26 cellular contexts compared by ENCODE assay signal in the genomic region with DNA sequence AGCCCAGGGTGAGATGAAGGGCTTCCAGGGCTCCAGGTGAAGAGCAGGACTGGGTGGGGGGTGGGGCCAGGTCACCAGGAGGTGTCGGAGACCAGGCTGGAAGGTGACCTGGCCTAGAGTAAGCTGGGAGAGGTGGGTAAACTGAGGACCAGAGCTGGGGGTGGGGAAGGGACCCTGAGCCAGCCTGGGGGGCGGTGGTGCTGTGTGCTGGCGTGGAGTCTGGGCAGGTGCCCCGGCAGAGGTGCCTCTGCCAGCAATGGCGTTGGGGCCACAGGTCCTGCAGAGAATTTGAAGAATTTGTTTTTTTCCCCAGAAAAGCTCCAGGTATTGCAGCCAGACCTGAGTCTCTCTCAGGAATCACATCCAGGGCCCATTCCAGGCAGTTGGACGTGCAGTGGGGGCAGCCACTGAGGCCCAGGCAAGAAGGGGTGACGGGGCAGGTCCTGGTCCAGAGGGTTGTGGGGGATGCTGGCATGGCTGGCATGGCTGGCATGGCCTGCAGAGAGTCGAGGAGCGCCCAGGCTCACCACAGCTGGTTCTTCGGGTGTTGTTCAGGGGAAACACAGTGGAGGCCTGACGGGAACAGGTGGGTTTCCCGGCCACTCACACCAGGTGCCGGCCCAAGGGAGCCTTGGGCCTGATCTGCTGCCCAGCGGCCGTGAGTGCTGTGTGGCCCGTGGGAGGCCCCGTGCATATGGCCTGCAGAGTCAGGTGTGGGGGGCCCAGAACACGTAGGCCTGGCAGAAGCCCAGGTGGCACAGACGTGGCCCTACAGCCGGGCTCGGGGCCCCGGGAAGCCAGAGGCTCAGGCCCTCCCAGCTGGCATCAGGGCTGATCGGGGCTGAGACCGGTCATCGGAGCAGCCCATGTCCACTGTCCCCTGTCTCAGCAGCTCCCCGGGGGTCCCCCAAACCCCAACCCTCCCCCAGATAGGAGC. TPM values are rescaled to one million over a fixed set of nuclear protein-coding genes. Genes with fewer than 3 reads are reported as not detected.
DNase-seq lines count a peak whose midpoint lies in the region; ATAC-seq and TF ChIP-seq lines count a peak whose summit lies in the region.
"Had no signal": no experiment of that assay in that cellular context is flagged by ENCODE, and none has a peak within 500 bp of the region (broad histone marks: within the 10 kb centered on the region; RNA-seq: fewer than 3 reads in every experiment).

No MANE protein-coding gene starts in this region.

- H3K4me1 Mint-ChIP-seq in natural killer cell treated with Interleukin-12 subunit alpha and Interleukin-12 subunit beta and Interleukin-15 and Interleukin-18, amount 100 ng/mL, for 72 hours (ENCODE audit: low read depth in 2 of 2): peaks cover 5 to 9% of the 10 kb centered on the region in 2 donors
- peaks cover 13 to 14% of the 10 kb centered on the region in 2 donors for H3K4me1 Mint-ChIP-seq in natural killer cell
- H3K4me1 Mint-ChIP-seq: activated naive CD8-positive, alpha-beta T cell treated with anti-CD3 and anti-CD28 coated beads for 36 hours; mesothelial cell of epicardium had no signal

- in situ Hi-C loops in brain microvascular endothelial cell (cut with HindIII; ENCODE audit: low pct_ligation_motif_present, low sequenced_read_pairs): loop anchor here (25.0 kb wide), 1 partner anchor 131 kb away; a partner anchor contains a TSS

- H3K4me3 ChIP-seq in osteoblast (ENCODE audit: insufficient read depth, low read length): no peak overlapping the region
- no peak overlapping the region for H3K4me3 ChIP-seq in brain microvascular endothelial cell (ENCODE audit: low read depth, low read length)
- H3K4me3 ChIP-seq: ascending aorta, smooth muscle cell, thoracic aorta had no signal

- H2AFZ ChIP-seq in osteoblast (ENCODE audit: low read length): no peak overlapping the region

- no peaks in the 10 kb centered on the region for H3K9me3 Mint-ChIP-seq in natural killer cell treated with Interleukin-12 subunit alpha and Interleukin-12 subunit beta and Interleukin-15 and Interleukin-18, amount 100 ng/mL, for 72 hours
- no peaks in the 10 kb centered on the region for H3K9me3 Mint-ChIP-seq in natural killer cell
- H3K9me3 Mint-ChIP-seq: activated naive CD8-positive, alpha-beta T cell treated with anti-CD3 and anti-CD28 coated beads for 36 hours; stimulated activated naive CD8-positive, alpha-beta T cell treated with anti-CD3 and anti-CD28 coated beads, Interleukin-15, Interleukin-2, amounts not matched to agents 100 ng/mL and 50 ng/mL, for 24 hours had no signal

- H3K27ac Mint-ChIP-seq in natural killer cell treated with Interleukin-12 subunit alpha and Interleukin-12 subunit beta and Interleukin-15 and Interleukin-18, amount 100 ng/mL, for 72 hours: no peak overlapping the region
- H3K27ac Mint-ChIP-seq in natural killer cell: no peak overlapping the region
- H3K27ac Mint-ChIP-seq: activated naive CD8-positive, alpha-beta T cell treated with anti-CD3 and anti-CD28 coated beads for 36 hours; mesothelial cell of epicardium; stimulated activated naive CD8-positive, alpha-beta T cell treated with anti-CD3 and anti-CD28 coated beads, Interleukin-15, Interleukin-2, amounts not matched to agents 100 ng/mL and 50 ng/mL, for 24 hours had no signal

- DNase-seq in natural killer cell treated with Interleukin-12 subunit alpha and Interleukin-12 subunit beta and Interleukin-15 and Interleukin-18, amount 100 ng/mL, for 72 hours (ENCODE audit: low spot score): peak; percentile 56
- no peak for DNase-seq in natural killer cell
- DNase-seq in left cardiac atrium: peak; percentile 18
- peak; percentile 90 for DNase-seq in osteoblast (ENCODE audit: insufficient read length, low spot score, missing footprints)
- DNase-seq in foreskin keratinocyte: no peak
- no peak for DNase-seq in omental fat pad (ENCODE audit: low spot score)
- DNase-seq in brain microvascular endothelial cell: no peak
- DNase-seq: activated gamma-delta T cell; activated naive CD8-positive, alpha-beta T cell treated with anti-CD3 and anti-CD28 coated beads for 36 hours; activated T-cell treated with anti-CD3 and anti-CD28 coated beads, Interleukin-2, amount 50 U/mL, for 1 hour; cortex of kidney; effector memory CD4-positive, alpha-beta T cell; EL; NCI-H1436; NCI-H345; SIG-M5; stimulated activated CD4-positive, alpha-beta T cell treated with anti-CD3 and anti-CD28 coated beads, Interleukin-1b, Interleukin-23, amount 100 ng/mL, for 48 hours; T-helper 9 cell had no signal

- H3K9me3 ChIP-seq in osteoblast (ENCODE audit: low read depth, low read length): no peaks in the 10 kb centered on the region
- H3K9me3 ChIP-seq: ascending aorta, thoracic aorta had no signal

- H3K4me2 ChIP-seq in osteoblast (ENCODE audit: insufficient read depth, low read length): no peak overlapping the region
- H3K4me2 ChIP-seq: smooth muscle cell had no signal

- H3K27ac ChIP-seq in osteoblast (ENCODE audit: low read depth, low read length) (no peak overlapping the region), foreskin keratinocyte (no peak overlapping the region), brain microvascular endothelial cell (no peak overlapping the region)
- H3K27ac ChIP-seq: ascending aorta, HL-60, thoracic aorta had no signal

- H4K20me1 ChIP-seq in osteoblast (ENCODE audit: insufficient read depth, low read length): no peaks in the 10 kb centered on the region

- H3K27me3 Mint-ChIP-seq in natural killer cell treated with Interleukin-12 subunit alpha and Interleukin-12 subunit beta and Interleukin-15 and Interleukin-18, amount 100 ng/mL, for 72 hours: peaks cover 5 to 10% of the 10 kb centered on the region in 2 donors
- H3K27me3 Mint-ChIP-seq in natural killer cell (ENCODE audit: low read depth in 2 of 2): no peaks in the 10 kb centered on the region

- H3K4me3 Mint-ChIP-seq in natural killer cell treated with Interleukin-12 subunit alpha and Interleukin-12 subunit beta and Interleukin-15 and Interleukin-18, amount 100 ng/mL, for 72 hours: no peak overlapping the region
- no peak overlapping the region for H3K4me3 Mint-ChIP-seq in natural killer cell
- H3K4me3 Mint-ChIP-seq: activated naive CD8-positive, alpha-beta T cell treated with anti-CD3 and anti-CD28 coated beads for 36 hours; mesothelial cell of epicardium; stimulated activated naive CD8-positive, alpha-beta T cell treated with anti-CD3 and anti-CD28 coated beads, Interleukin-15, Interleukin-2, amounts not matched to agents 100 ng/mL and 50 ng/mL, for 24 hours had no signal

- no peaks in the 10 kb centered on the region for H3K36me3 Mint-ChIP-seq in natural killer cell treated with Interleukin-12 subunit alpha and Interleukin-12 subunit beta and Interleukin-15 and Interleukin-18, amount 100 ng/mL, for 72 hours
- H3K36me3 Mint-ChIP-seq in natural killer cell: no peaks in the 10 kb centered on the region
- H3K36me3 Mint-ChIP-seq: activated naive CD8-positive, alpha-beta T cell treated with anti-CD3 and anti-CD28 coated beads for 36 hours; mesothelial cell of epicardium had no signal

- TF ChIP-seq CTCF in natural killer cell (IDR thresholded peaks at IDR 0.05): no peak
- TF ChIP-seq CTCF in osteoblast (IDR thresholded peaks at IDR 0.05; ENCODE audit: extremely low read depth, low read depth, low read length): no peak
- TF ChIP-seq CTCF in foreskin keratinocyte (conservative IDR thresholded peaks at IDR 0.05): no peak
- no peak for TF ChIP-seq CTCF in omental fat pad (IDR thresholded peaks at IDR 0.05)
- no peak for TF ChIP-seq CTCF in brain microvascular endothelial cell (IDR thresholded peaks at IDR 0.05; ENCODE audit: low read depth, low read length, missing control alignments)

- H3K4me1 ChIP-seq in osteoblast (ENCODE audit: insufficient read depth, low read length): peaks cover 2% of the 10 kb centered on the region
- H3K4me1 ChIP-seq in foreskin keratinocyte: no peaks in the 10 kb centered on the region
- H3K4me1 ChIP-seq: ascending aorta had no signal

- no peaks in the 10 kb centered on the region for H3K36me3 ChIP-seq in osteoblast (ENCODE audit: insufficient read depth, low read length)
- H3K36me3 ChIP-seq in brain microvascular endothelial cell (replicated peaks): no peaks in the 10 kb centered on the region
- H3K36me3 ChIP-seq: ascending aorta, thoracic aorta had no signal

- ATAC-seq in natural killer cell treated with Interleukin-12 subunit alpha and Interleukin-12 subunit beta and Interleukin-15 and Interleukin-18, amount 100 ng/mL, for 72 hours: no peak
- ATAC-seq in natural killer cell (no peak), left cardiac atrium (no peak), foreskin keratinocyte (no peak), GM19463 (IDR thresholded peaks at IDR 0.05; ENCODE audit: unreplicated experiment) (no peak), omental fat pad (ENCODE audit: low FRiP score) (no peak)

- H3K79me2 ChIP-seq in osteoblast (ENCODE audit: insufficient read depth, low read length): no peaks in the 10 kb centered on the region

- peaks cover 11% of the 10 kb centered on the region for H3K27me3 ChIP-seq in osteoblast (ENCODE audit: insufficient read depth, low read length)
- H3K27me3 ChIP-seq in foreskin keratinocyte: peaks cover 26% of the 10 kb centered on the region
- peaks cover 1% of the 10 kb centered on the region for H3K27me3 ChIP-seq in brain microvascular endothelial cell (replicated peaks)
- H3K27me3 ChIP-seq: ascending aorta had no signal

- intact Hi-C loops in natural killer cell (cut with micrococcal nuclease) (no loop called here), left cardiac atrium (cut with DNase I) (loop anchor here in 1 of 2 donors (10.0 kb wide), 1 partner anchor 188 kb away; no protein-coding TSS in a partner anchor)

RNA-seq across cellular contexts. Expression of a gene that starts 6.4 kb away (rescaled TPM):
- not detected for total RNA-seq in natural killer cell treated with Interleukin-12 subunit alpha and Interleukin-12 subunit beta and Interleukin-15 and Interleukin-18, amount 100 ng/mL, for 72 hours
- not detected for total RNA-seq in natural killer cell
- total RNA-seq in left cardiac atrium: not detected
- not detected in 2 replicates for total RNA-seq in osteoblast
- not detected in 2 replicates for total RNA-seq in foreskin keratinocyte
- not detected in 2 replicates for polyA plus RNA-seq in foreskin keratinocyte
- total RNA-seq in omental fat pad: not detected
- total RNA-seq: activated naive CD8-positive, alpha-beta T cell treated with anti-CD3 and anti-CD28 coated beads for 36 hours; ascending aorta; mesothelial cell of epicardium; smooth muscle cell had no signal
- polyA plus RNA-seq: smooth muscle cell had no signal

RNA-seq across cellular contexts. Expression of a gene that starts 31.8 kb away (rescaled TPM):
- total RNA-seq in natural killer cell treated with Interleukin-12 subunit alpha and Interleukin-12 subunit beta and Interleukin-15 and Interleukin-18, amount 100 ng/mL, for 72 hours: not detected
- not detected for total RNA-seq in natural killer cell
- total RNA-seq in left cardiac atrium: under 1 TPM in 1 of 2 donors, not detected in 1; 0.26 TPM
- total RNA-seq in osteoblast: not detected in 2 replicates
- total RNA-seq in foreskin keratinocyte: not detected in 2 replicates
- not detected in 2 replicates for polyA plus RNA-seq in foreskin keratinocyte
- total RNA-seq in omental fat pad: not detected
- total RNA-seq: activated naive CD8-positive, alpha-beta T cell treated with anti-CD3 and anti-CD28 coated beads for 36 hours; liver; smooth muscle cell; thoracic aorta had no signal
- polyA plus RNA-seq: smooth muscle cell had no signal

Comparison
In these comparisons a context has a peak if more than half of its experiments do, and no peak if none do; other contexts are left out.
1. DNase-seq: peak in natural killer cell treated with Interleukin-12 subunit alpha and Interleukin-12 subunit beta and Interleukin-15 and Interleukin-18, amount 100 ng/mL, for 72 hours (single experiment), left cardiac atrium (single experiment) and osteoblast (single experiment); none in natural killer cell (single experiment), foreskin keratinocyte (0 of 2), omental fat pad (single experiment) and brain microvascular endothelial cell (single experiment).